In the genomic region with DNA sequence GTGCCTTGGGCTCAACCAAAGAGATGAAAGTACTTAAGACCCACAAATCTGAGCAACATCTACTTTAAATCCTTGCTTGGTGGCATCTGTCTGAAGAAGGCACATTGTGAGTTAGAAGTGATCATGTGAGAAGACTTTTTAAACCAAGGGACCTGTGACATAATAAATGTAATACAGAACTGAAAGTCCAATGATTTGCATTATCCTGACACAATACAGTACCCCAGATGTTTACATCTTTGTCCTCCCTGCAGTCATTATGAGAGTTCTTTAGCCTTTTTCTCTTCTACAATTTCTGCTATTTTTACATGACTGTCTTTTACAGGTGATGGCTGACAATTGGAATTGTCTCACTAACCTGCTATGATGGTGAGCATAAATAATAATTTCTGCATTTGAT, we compare ENCODE assay signal across 15 cellular contexts.
DNase-seq lines count a peak whose midpoint lies in the region; ATAC-seq and TF ChIP-seq lines count a peak whose summit lies in the region.
"Had no signal": no experiment of that assay in that cellular context is flagged by ENCODE, and none has a peak within 500 bp of the region (broad histone marks: within the 10 kb centered on the region; RNA-seq: fewer than 3 reads in every experiment).

No MANE protein-coding gene starts in this region.

- no peaks in the 10 kb centered on the region for H3K27me3 ChIP-seq in thyroid gland

- TF ChIP-seq CTCF in thyroid gland (IDR thresholded peaks at IDR 0.05) = no peak

- DNase-seq in foreskin melanocyte (no peak), AG08396 (ENCODE audit: low spot score) (no peak), thyroid gland (no peak), HuH-7.5 (ENCODE audit: low spot score) (no peak)
- DNase-seq: activated CD4-positive, alpha-beta T cell treated with anti-CD3 and anti-CD28 coated beads for 48 hours; activated naive CD4-positive, alpha-beta T cell treated with anti-CD3 and anti-CD28 coated beads, Interleukin-2, amount 10 ng/mL, durations not matched to agents 7 days and 5 days; NCI-H1436; nucleus accumbens; stimulated activated CD4-positive, alpha-beta T cell treated with anti-CD3 and anti-CD28 coated beads, Interleukin-15, amount 100 ng/mL, for 24 hours; stimulated activated naive CD4-positive, alpha-beta T cell treated with Interleukin-2 at 50 U/mL for 16 hours had no signal

- H3K4me1 ChIP-seq in thyroid gland = no peaks in the 10 kb centered on the region
- H3K4me1 ChIP-seq: BLaER1 treated with 17β-estradiol and CSF1 and Interleukin-3, amounts not matched to agents 10 nM and 100 nM had no signal

- intact Hi-C loops in thyroid gland (cut with DNase I) = no loop called here

- no peak overlapping the region for H3K27ac ChIP-seq in thyroid gland
- H3K27ac ChIP-seq: BLaER1 treated with 17β-estradiol and CSF1 and Interleukin-3, amounts not matched to agents 10 nM and 100 nM had no signal

- no peak overlapping the region for H3K4me3 ChIP-seq in thyroid gland (replicated peaks in 1 of 3)
- H3K4me3 ChIP-seq: BLaER1 treated with 17β-estradiol and CSF1 and Interleukin-3, amounts not matched to agents 10 nM and 100 nM had no signal

- ATAC-seq in GM18517 (IDR thresholded peaks at IDR 0.05; ENCODE audit: unreplicated experiment) = peak; percentile 99
- peak; percentile 98 for ATAC-seq in GM21367 (IDR thresholded peaks at IDR 0.05; ENCODE audit: unreplicated experiment)
- peak; percentile 82 for ATAC-seq in HG02970 (IDR thresholded peaks at IDR 0.05; ENCODE audit: low FRiP score, unreplicated experiment)
- ATAC-seq in HG03571 (IDR thresholded peaks at IDR 0.05; ENCODE audit: unreplicated experiment) = peak; percentile 100

- H3K9me3 ChIP-seq in thyroid gland = no peaks in the 10 kb centered on the region

- no peaks in the 10 kb centered on the region for H3K36me3 ChIP-seq in thyroid gland

- no peak for TF ChIP-seq POLR2A in thyroid gland (IDR thresholded peaks at IDR 0.05)
